In genomic region chr1:159222075-159222865, GRCh38 we compare ENCODE assay signal across 2 cellular contexts.
TF ChIP-seq lines count a peak whose summit lies in the region.

No MANE protein-coding gene starts in this region.

TF ChIP-seq in HepG2, 621 proteins besides CTCF, POLR2A, EP300 and RAD21:
- TF ChIP-seq POGK (CRISPR knock-in tag; conservative IDR thresholded peaks at IDR 0.05) (no peak), ZBTB39 (CRISPR knock-in tag; IDR thresholded peaks at IDR 0.05) (no peak), THAP11 (CRISPR knock-in tag; IDR thresholded peaks at IDR 0.05) (no peak), KMT2A (CRISPR knock-in tag; IDR thresholded peaks at IDR 0.05) (no peak), ZNF296 (CRISPR knock-in tag; conservative IDR thresholded peaks at IDR 0.05) (no peak), ZSCAN20 (CRISPR knock-in tag; IDR thresholded peaks at IDR 0.05; ENCODE audit: borderline replicate concordance) (no peak), MEIS2 (CRISPR knock-in tag; IDR thresholded peaks at IDR 0.05) (no peak), CEBPB (IDR thresholded peaks at IDR 0.05; ENCODE audit: borderline replicate concordance, low read depth, low read length) (peak; percentile 89), ZSCAN21 (CRISPR knock-in tag; IDR thresholded peaks at IDR 0.05; ENCODE audit: borderline replicate concordance) (no peak)

TF ChIP-seq in K562, 482 proteins besides CTCF, POLR2A, EP300 and RAD21:
- TF ChIP-seq SREBF1 (IDR thresholded peaks at IDR 0.05; ENCODE audit: borderline replicate concordance, low read depth, low read length): no peak
- no peak for TF ChIP-seq CEBPG (CRISPR knock-in tag; IDR thresholded peaks at IDR 0.05)
- peak in 1 of 2 experiments; percentile 84; a peak in 3 of 4 replicates for TF ChIP-seq CEBPG (tag; conservative IDR thresholded peaks at IDR 0.05 in 1 of 2, IDR thresholded peaks at IDR 0.05 in 1 of 2)
- TF ChIP-seq, protein P1, sequence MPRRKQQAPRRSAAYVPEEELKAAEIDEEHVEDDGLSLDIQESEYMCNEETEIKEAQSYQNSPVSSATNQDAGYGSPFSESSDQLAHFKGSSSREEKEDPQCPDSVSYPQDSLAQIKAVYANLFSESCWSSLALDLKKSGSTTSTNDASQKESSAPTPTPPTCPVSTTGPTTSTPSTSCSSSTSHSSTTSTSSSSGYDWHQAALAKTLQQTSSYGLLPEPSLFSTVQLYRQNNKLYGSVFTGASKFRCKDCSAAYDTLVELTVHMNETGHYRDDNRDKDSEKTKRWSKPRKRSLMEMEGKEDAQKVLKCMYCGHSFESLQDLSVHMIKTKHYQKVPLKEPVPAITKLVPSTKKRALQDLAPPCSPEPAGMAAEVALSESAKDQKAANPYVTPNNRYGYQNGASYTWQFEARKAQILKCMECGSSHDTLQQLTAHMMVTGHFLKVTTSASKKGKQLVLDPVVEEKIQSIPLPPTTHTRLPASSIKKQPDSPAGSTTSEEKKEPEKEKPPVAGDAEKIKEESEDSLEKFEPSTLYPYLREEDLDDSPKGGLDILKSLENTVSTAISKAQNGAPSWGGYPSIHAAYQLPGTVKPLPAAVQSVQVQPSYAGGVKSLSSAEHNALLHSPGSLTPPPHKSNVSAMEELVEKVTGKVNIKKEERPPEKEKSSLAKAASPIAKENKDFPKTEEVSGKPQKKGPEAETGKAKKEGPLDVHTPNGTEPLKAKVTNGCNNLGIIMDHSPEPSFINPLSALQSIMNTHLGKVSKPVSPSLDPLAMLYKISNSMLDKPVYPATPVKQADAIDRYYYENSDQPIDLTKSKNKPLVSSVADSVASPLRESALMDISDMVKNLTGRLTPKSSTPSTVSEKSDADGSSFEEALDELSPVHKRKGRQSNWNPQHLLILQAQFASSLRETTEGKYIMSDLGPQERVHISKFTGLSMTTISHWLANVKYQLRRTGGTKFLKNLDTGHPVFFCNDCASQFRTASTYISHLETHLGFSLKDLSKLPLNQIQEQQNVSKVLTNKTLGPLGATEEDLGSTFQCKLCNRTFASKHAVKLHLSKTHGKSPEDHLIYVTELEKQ (CRISPR knock-in tag; IDR thresholded peaks at IDR 0.05): no peak
- TF ChIP-seq CEBPB (tag; IDR thresholded peaks at IDR 0.05): peak; percentile 85
